34 cellular contexts compared by ENCODE assay signal in the genomic region with DNA sequence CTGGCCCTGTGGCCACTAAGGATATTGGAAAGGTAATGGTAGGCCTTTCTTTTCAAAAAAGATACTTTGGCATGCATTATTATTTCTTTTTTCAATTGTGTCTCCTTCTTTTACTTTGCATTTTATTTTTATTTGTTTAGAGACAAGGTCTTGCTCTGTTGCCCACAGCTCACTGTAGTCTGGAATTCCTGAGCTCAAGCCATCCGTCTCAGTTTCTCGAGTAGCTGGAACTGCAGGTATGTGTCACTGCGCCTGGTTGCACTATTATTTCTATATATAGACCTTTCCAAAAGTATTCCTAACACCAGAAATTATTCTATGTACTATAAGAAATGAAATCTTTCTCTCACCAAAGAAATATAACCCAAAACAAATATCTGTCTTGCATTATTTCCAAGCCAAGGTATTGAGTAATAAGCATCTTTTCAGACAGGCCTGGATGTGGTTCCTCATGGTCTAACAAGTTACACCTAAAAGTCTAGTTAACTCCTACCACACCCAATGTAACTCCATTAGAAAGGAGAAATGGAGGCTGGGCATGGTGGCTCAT.
"Had no signal": no experiment of that assay in that cellular context is flagged by ENCODE, and none has a peak within 500 bp of the region (broad histone marks: within the 10 kb centered on the region; RNA-seq: fewer than 3 reads in every experiment).

No MANE protein-coding gene starts in this region.

- H3K27me3 Mint-ChIP-seq: activated CD4-positive, alpha-beta memory T cell treated with anti-CD3 and anti-CD28 coated beads, Interleukin-2, amount 10 ng/mL, durations not matched to agents 7 days and 5 days; activated CD4-positive, alpha-beta T cell treated with anti-CD3 and anti-CD28 coated beads, Interleukin-2, amount 10 ng/mL, durations not matched to agents 7 days and 5 days; activated T-cell treated with anti-CD3 and anti-CD28 coated beads, Interleukin-2, amount 50 U/mL, for 24 hours; activated T-helper 17 cell treated with anti-CD3 and anti-CD28 coated beads, Interleukin-2, amount 50 U/mL, for 72 hours; central memory CD8-positive, alpha-beta T cell; naive thymus-derived CD4-positive, alpha-beta T cell; stimulated activated naive B cell treated with anti-CD40 and anti-IgM and Interleukin-4, amounts not matched to agents 10 μg/mL and 1 μg/mL and 100 μg/mL, for 72 hours; T-helper 17 cell had no signal

- ATAC-seq: activated T-helper 17 cell treated with anti-CD3 and anti-CD28 coated beads, Interleukin-2, amount 50 U/mL, for 72 hours; gastrocnemius medialis; left ventricle myocardium superior; naive thymus-derived CD4-positive, alpha-beta T cell; pancreas; right cardiac atrium; stimulated activated naive B cell treated with anti-CD40 and anti-IgM and Interleukin-4, amounts not matched to agents 10 μg/mL and 1 μg/mL and 100 μg/mL, for 72 hours; T-helper 17 cell; upper lobe of right lung; WTC11 had no signal

- H3K36me3 ChIP-seq: breast epithelium, esophagus squamous epithelium, gastrocnemius medialis, pancreas, stomach, tibial artery, upper lobe of right lung had no signal

- H3K36me3 Mint-ChIP-seq: immature natural killer cell, WTC11 had no signal

- H3K4me3 Mint-ChIP-seq: activated CD4-positive, alpha-beta memory T cell treated with anti-CD3 and anti-CD28 coated beads, Interleukin-2, amount 10 ng/mL, durations not matched to agents 7 days and 5 days; activated CD4-positive, alpha-beta T cell treated with anti-CD3 and anti-CD28 coated beads, Interleukin-2, amount 10 ng/mL, durations not matched to agents 7 days and 5 days; activated T-cell treated with anti-CD3 and anti-CD28 coated beads, Interleukin-2, amount 50 U/mL, for 24 hours; activated T-helper 17 cell treated with anti-CD3 and anti-CD28 coated beads, Interleukin-2, amount 50 U/mL, for 72 hours; central memory CD8-positive, alpha-beta T cell; immature natural killer cell; naive thymus-derived CD4-positive, alpha-beta T cell; neural crest cell; stimulated activated naive B cell treated with anti-CD40 and anti-IgM and Interleukin-4, amounts not matched to agents 10 μg/mL and 1 μg/mL and 100 μg/mL, for 72 hours; T-helper 17 cell; WTC11 had no signal

- DNase-seq: activated CD4-positive, alpha-beta memory T cell treated with anti-CD3 and anti-CD28 coated beads, Interleukin-2, amount 10 ng/mL, durations not matched to agents 7 days and 5 days; activated CD4-positive, alpha-beta T cell treated with anti-CD3 and anti-CD28 coated beads for 1 hour; activated CD4-positive, alpha-beta T cell treated with anti-CD3 and anti-CD28 coated beads, Interleukin-2, amount 10 ng/mL, durations not matched to agents 7 days and 5 days; activated CD8-positive, alpha-beta memory T cell treated with anti-CD3 and anti-CD28 coated beads, Interleukin-2, amount 50 U/mL, for 48 hours; activated gamma-delta T cell treated with Interleukin-2 at 50 U/mL for 16 hours; activated naive CD4-positive, alpha-beta T cell treated with anti-CD3 and anti-CD28 coated beads, Interleukin-2, amount 50 U/mL, for 16 hours; activated T-cell treated with anti-CD3 and anti-CD28 coated beads, Interleukin-2, amount 50 U/mL, for 24 hours; dermis blood vessel endothelial cell; effector CD4-positive, alpha-beta T cell; esophagus squamous epithelium; gastrocnemius medialis; hypothalamus; immature natural killer cell; kidney; left ventricle myocardium superior; mammary epithelial cell; midbrain; naive thymus-derived CD4-positive, alpha-beta T cell; nucleus accumbens; pancreas; right cardiac atrium; stimulated activated CD4-positive, alpha-beta T cell treated with anti-CD3 and anti-CD28 coated beads, Interleukin-15, amount 100 ng/mL, for 24 hours; stimulated activated CD4-positive, alpha-beta T cell treated with anti-CD3 and anti-CD28 coated beads, Interleukin-2, amount 100 ng/mL, for 24 hours; stimulated activated naive B cell treated with anti-CD40 and anti-IgM and Interleukin-4, amounts not matched to agents 10 μg/mL and 1 μg/mL and 100 μg/mL, for 72 hours; stomach; T-helper 17 cell; T1000; tibial artery; upper lobe of right lung had no signal

- H3K4me3 ChIP-seq: breast epithelium, esophagus squamous epithelium, gastrocnemius medialis, pancreas, stomach, tibial artery, upper lobe of right lung had no signal

- H3K27ac Mint-ChIP-seq: activated CD4-positive, alpha-beta memory T cell treated with anti-CD3 and anti-CD28 coated beads, Interleukin-2, amount 10 ng/mL, durations not matched to agents 7 days and 5 days; activated CD4-positive, alpha-beta T cell treated with anti-CD3 and anti-CD28 coated beads, Interleukin-2, amount 10 ng/mL, durations not matched to agents 7 days and 5 days; activated T-cell treated with anti-CD3 and anti-CD28 coated beads, Interleukin-2, amount 50 U/mL, for 24 hours; activated T-helper 17 cell treated with anti-CD3 and anti-CD28 coated beads, Interleukin-2, amount 50 U/mL, for 72 hours; immature natural killer cell; naive thymus-derived CD4-positive, alpha-beta T cell; stimulated activated naive B cell treated with anti-CD40 and anti-IgM and Interleukin-4, amounts not matched to agents 10 μg/mL and 1 μg/mL and 100 μg/mL, for 72 hours; T-helper 17 cell; WTC11 had no signal

- H3K9me3 ChIP-seq: esophagus squamous epithelium, gastrocnemius medialis, pancreas, upper lobe of right lung had no signal

- H3K27me3 ChIP-seq: breast epithelium, esophagus squamous epithelium, gastrocnemius medialis, pancreas, stomach, tibial artery, upper lobe of right lung had no signal

- H3K4me1 Mint-ChIP-seq: activated CD4-positive, alpha-beta memory T cell treated with anti-CD3 and anti-CD28 coated beads, Interleukin-2, amount 10 ng/mL, durations not matched to agents 7 days and 5 days; activated CD4-positive, alpha-beta T cell treated with anti-CD3 and anti-CD28 coated beads, Interleukin-2, amount 10 ng/mL, durations not matched to agents 7 days and 5 days; activated T-helper 17 cell treated with anti-CD3 and anti-CD28 coated beads, Interleukin-2, amount 50 U/mL, for 72 hours; central memory CD8-positive, alpha-beta T cell; immature natural killer cell; naive thymus-derived CD4-positive, alpha-beta T cell; stimulated activated naive B cell treated with anti-CD40 and anti-IgM and Interleukin-4, amounts not matched to agents 10 μg/mL and 1 μg/mL and 100 μg/mL, for 72 hours; T-helper 17 cell; WTC11 had no signal

- H3K4me1 ChIP-seq: breast epithelium, esophagus squamous epithelium, gastrocnemius medialis, pancreas, stomach, tibial artery, upper lobe of right lung had no signal
